In genomic region chr11:35138606-35138948, GRCh38 we compare ENCODE assay signal across 7 cellular contexts. TPM values are rescaled to one million over a fixed set of nuclear protein-coding genes. Genes with fewer than 3 reads are reported as not detected.
DNase-seq lines count a peak whose midpoint lies in the region; ATAC-seq and TF ChIP-seq lines count a peak whose summit lies in the region.

No MANE protein-coding gene starts in this region.

- H3K9me3 ChIP-seq in iPS DF 6.9 (ENCODE audit: control insufficient read depth, insufficient read depth, low read length): no peaks in the 10 kb centered on the region

- no peak for TF ChIP-seq CTCF in activated CD8-positive, alpha-beta T cell treated with anti-CD3 and anti-CD28 coated beads for 36 hours (IDR thresholded peaks at IDR 0.05)

- H3K36me3 ChIP-seq in iPS DF 6.9 (ENCODE audit: control insufficient read depth, insufficient read depth, low read length): no peaks in the 10 kb centered on the region

- peaks cover 38% of the 10 kb centered on the region for H3K36me3 Mint-ChIP-seq in activated CD8-positive, alpha-beta T cell treated with anti-CD3 and anti-CD28 coated beads for 36 hours (ENCODE audit: low read depth)
- H3K36me3 Mint-ChIP-seq in stimulated activated memory B cell treated with anti-CD40 and anti-IgM and Interleukin-4, amounts not matched to agents 10 μg/mL and 1 μg/mL and 100 μg/mL, for 72 hours: peaks cover 6% of the 10 kb centered on the region

- intact Hi-C loops in activated CD8-positive, alpha-beta T cell treated with anti-CD3 and anti-CD28 coated beads for 36 hours (cut with micrococcal nuclease): no loop called here

- H3K27me3 Mint-ChIP-seq in activated CD8-positive, alpha-beta T cell treated with anti-CD3 and anti-CD28 coated beads for 36 hours: no peaks in the 10 kb centered on the region
- H3K27me3 Mint-ChIP-seq in stimulated activated memory B cell treated with anti-CD40 and anti-IgM and Interleukin-4, amounts not matched to agents 10 μg/mL and 1 μg/mL and 100 μg/mL, for 72 hours: no peaks in the 10 kb centered on the region

- no CpG with 5 or more reads among the region's 16 CpGs for WGBS in iPS DF 6.9 (ENCODE audit: insufficient coverage, insufficient read length)

- H3K27ac ChIP-seq in iPS DF 6.9 (ENCODE audit: low read length): no peak overlapping the region

- peaks cover 43% of the 10 kb centered on the region for H3K4me1 Mint-ChIP-seq in activated CD8-positive, alpha-beta T cell treated with anti-CD3 and anti-CD28 coated beads for 36 hours (ENCODE audit: low read depth)
- H3K4me1 Mint-ChIP-seq in stimulated activated memory B cell treated with anti-CD40 and anti-IgM and Interleukin-4, amounts not matched to agents 10 μg/mL and 1 μg/mL and 100 μg/mL, for 72 hours: peaks cover 41% of the 10 kb centered on the region

- peak overlapping the region; percentile 93 for H3K4me3 Mint-ChIP-seq in activated CD8-positive, alpha-beta T cell treated with anti-CD3 and anti-CD28 coated beads for 36 hours
- peak overlapping the region; percentile 87 for H3K4me3 Mint-ChIP-seq in stimulated activated memory B cell treated with anti-CD40 and anti-IgM and Interleukin-4, amounts not matched to agents 10 μg/mL and 1 μg/mL and 100 μg/mL, for 72 hours

- H3K4me3 ChIP-seq in iPS DF 6.9 (ENCODE audit: low read length): peak overlapping the region; percentile 62; the same call in 1 of the 2 replicates

- H3K9me3 Mint-ChIP-seq in activated CD8-positive, alpha-beta T cell treated with anti-CD3 and anti-CD28 coated beads for 36 hours: no peaks in the 10 kb centered on the region
- H3K9me3 Mint-ChIP-seq in stimulated activated memory B cell treated with anti-CD40 and anti-IgM and Interleukin-4, amounts not matched to agents 10 μg/mL and 1 μg/mL and 100 μg/mL, for 72 hours: no peaks in the 10 kb centered on the region

- H3K27ac Mint-ChIP-seq in activated CD8-positive, alpha-beta T cell treated with anti-CD3 and anti-CD28 coated beads for 36 hours: peak overlapping the region; percentile 95
- H3K27ac Mint-ChIP-seq in stimulated activated memory B cell treated with anti-CD40 and anti-IgM and Interleukin-4, amounts not matched to agents 10 μg/mL and 1 μg/mL and 100 μg/mL, for 72 hours: peak overlapping the region; percentile 77

- H3K27me3 ChIP-seq in iPS DF 6.9 (ENCODE audit: control insufficient read depth, insufficient read depth, low read length): peaks cover 22% of the 10 kb centered on the region

- ATAC-seq in HG03045 (IDR thresholded peaks at IDR 0.05; ENCODE audit: unreplicated experiment) (peak; percentile 2), GM18519 (IDR thresholded peaks at IDR 0.05; ENCODE audit: low FRiP score, unreplicated experiment) (no peak), HG03280 (IDR thresholded peaks at IDR 0.05; ENCODE audit: unreplicated experiment) (no peak)
- no peak for ATAC-seq in activated CD8-positive, alpha-beta T cell treated with anti-CD3 and anti-CD28 coated beads for 36 hours
- no peak for ATAC-seq in stimulated activated memory B cell treated with anti-CD40 and anti-IgM and Interleukin-4, amounts not matched to agents 10 μg/mL and 1 μg/mL and 100 μg/mL, for 72 hours

- POLR2A ChIA-PET in activated CD8-positive, alpha-beta T cell treated with anti-CD3 and anti-CD28 coated beads for 36 hours (lab: Charles Lee): interaction anchor here (0.6 to 5.0 kb wide), 20 partner anchors 9 to 701 kb away, joined by 3 to 69 read pairs (median 5); no protein-coding TSS in a partner anchor

- H3K4me1 ChIP-seq in iPS DF 6.9 (ENCODE audit: control insufficient read depth, insufficient read depth, low read length): peaks cover 3% of the 10 kb centered on the region; the same call in 1 of the 2 replicates

- DNase-seq in activated CD8-positive, alpha-beta T cell treated with anti-CD3 and anti-CD28 coated beads for 36 hours: no peak
- DNase-seq in iPS DF 6.9 (ENCODE audit: low read depth, low spot score): no peak
- no peak for DNase-seq in stimulated activated CD4-positive, alpha-beta T cell treated with anti-CD3 and anti-CD28 coated beads, Interleukin-2, amount 100 ng/mL, for 48 hours

- CTCF ChIA-PET in activated CD8-positive, alpha-beta T cell treated with anti-CD3 and anti-CD28 coated beads for 36 hours (lab: Charles Lee): no interaction called here

RNA-seq across cellular contexts. Expression of gene CD44, which starts 0.4 kb away (rescaled TPM):
- 100 to 1,000 TPM; 363 to 373 TPM for total RNA-seq in activated CD8-positive, alpha-beta T cell treated with anti-CD3 and anti-CD28 coated beads for 36 hours
